In genomic region chr16:87327798-87328495, GRCh38 we compare ENCODE assay signal across 16 cellular contexts. TPM values are rescaled to one million over a fixed set of nuclear protein-coding genes. Genes with fewer than 3 reads are reported as not detected.
A peak's percentile ranks its signal among the peaks of the same experiment; 100 is the strongest.
DNase-seq lines count a peak whose midpoint lies in the region; ATAC-seq and TF ChIP-seq lines count a peak whose summit lies in the region.
"Had no signal": no experiment of that assay in that cellular context is flagged by ENCODE, and none has a peak within 500 bp of the region (broad histone marks: within the 10 kb centered on the region; RNA-seq: fewer than 3 reads in every experiment).

No MANE protein-coding gene starts in this region.

- peaks cover 10% of the 10 kb centered on the region for H3K36me3 Mint-ChIP-seq in chondrocyte (ENCODE audit: low read depth)

- 83 to 90% methylated on average over 19 of the region's 19 CpGs for WGBS in aorta, 2 donors

- intact Hi-C loops in Right ventricle myocardium inferior (cut with DNase I) (no loop called here), cardiac septum (cut with DNase I) (loop anchor here (10.0 kb wide), 1 partner anchor 247 kb away; no protein-coding TSS in a partner anchor), lower lobe of right lung (cut with DNase I) (no loop called here), aorta (cut with DNase I) (no loop called here)

- no peak overlapping the region for H3K4me3 Mint-ChIP-seq in chondrocyte (ENCODE audit: unreplicated experiment)
- H3K4me3 Mint-ChIP-seq: CD8-positive, alpha-beta memory T cell had no signal

- ATAC-seq in Right ventricle myocardium inferior (no peak), lower lobe of right lung (no peak), aorta (ENCODE audit: low FRiP score) (no peak)

- TF ChIP-seq CTCF in chondrocyte (IDR thresholded peaks at IDR 0.05) (no peak), lower lobe of right lung (IDR thresholded peaks at IDR 0.05) (no peak)

- DNase-seq in Right ventricle myocardium inferior (ENCODE audit: missing footprints) (peak; percentile 60), cardiac septum (ENCODE audit: low spot score) (no peak), chondrocyte (ENCODE audit: low spot score) (peak; percentile 55), lower lobe of right lung (peak; percentile 34), aorta (peak; percentile 42 to 54), NCI-H1436 (lab: John Stamatoyannopoulos, UW) (no peak), COR-L47 (lab: John Stamatoyannopoulos, UW) (no peak), NCI-H446 treated with DMSO at 0.1 percent for 48 hours (lab: John Stamatoyannopoulos, UW) (no peak)
- DNase-seq: DND-41, H7, NCI-H1105, NCI-H1694 treated with DMSO at 0.1 percent for 48 hours, NCI-H345, NCI-H526 treated with DMSO at 0.1 percent for 48 hours had no signal

- H3K9me3 ChIP-seq in lower lobe of right lung (no peaks in the 10 kb centered on the region), aorta (ENCODE audit: control insufficient read depth, low read length) (no peaks in the 10 kb centered on the region)
- H3K9me3 ChIP-seq: BLaER1 had no signal

- no peaks in the 10 kb centered on the region for H3K27me3 ChIP-seq in lower lobe of right lung (ENCODE audit: low read depth)
- no peaks in the 10 kb centered on the region for H3K27me3 ChIP-seq in aorta (ENCODE audit: control insufficient read depth in 1 of 2, insufficient read depth in 2 of 2, low read length in 1 of 2)
- H3K27me3 ChIP-seq: BLaER1 had no signal

- H3K27me3 Mint-ChIP-seq in chondrocyte (ENCODE audit: low read depth) = no peaks in the 10 kb centered on the region
- H3K27me3 Mint-ChIP-seq: CD8-positive, alpha-beta memory T cell had no signal

- peaks cover 8% of the 10 kb centered on the region for H3K4me1 Mint-ChIP-seq in chondrocyte (ENCODE audit: low read depth)

- H3K36me3 ChIP-seq in lower lobe of right lung (peaks cover 41% of the 10 kb centered on the region), aorta (ENCODE audit: control insufficient read depth in 1 of 2, insufficient read depth in 2 of 2, low read length in 1 of 2) (no peaks in the 10 kb centered on the region)

- H3K27ac ChIP-seq in lower lobe of right lung = no peak overlapping the region
- no peak overlapping the region for H3K27ac ChIP-seq in aorta (ENCODE audit: low read depth in 1 of 2, low read length in 2 of 2)
- H3K27ac ChIP-seq: BLaER1 had no signal

- no peaks in the 10 kb centered on the region for H3K9me3 Mint-ChIP-seq in chondrocyte (ENCODE audit: low read depth)
- H3K9me3 Mint-ChIP-seq: CD8-positive, alpha-beta memory T cell had no signal

- H3K27ac Mint-ChIP-seq in chondrocyte (ENCODE audit: unreplicated experiment) = no peak overlapping the region

- H3K4me1 ChIP-seq in lower lobe of right lung (peaks cover 10% of the 10 kb centered on the region), aorta (ENCODE audit: control insufficient read depth in 1 of 2, insufficient read depth in 2 of 2, low read length in 2 of 2) (no peaks in the 10 kb centered on the region)

- H3K4me3 ChIP-seq in lower lobe of right lung = no peak overlapping the region
- H3K4me3 ChIP-seq in aorta (ENCODE audit: low read length in 2 of 2) = no peak overlapping the region
- H3K4me3 ChIP-seq: BLaER1 had no signal

RNA-seq across cellular contexts. Expression of gene C16orf95, which starts 10.8 kb away (rescaled TPM):
- total RNA-seq in Right ventricle myocardium inferior (4.2 TPM), cardiac septum (3.2 TPM), chondrocyte (6.9 to 8.8 TPM (median 7.2 TPM) in 3 replicates), lower lobe of right lung (3.0 TPM), aorta (1 to 10 TPM; 2.2 to 3.5 TPM)
- 1 to 10 TPM; 5.0 to 6.6 TPM for polyA plus RNA-seq in aorta

RNA-seq across cellular contexts. Expression of gene FBXO31, which starts 55.6 kb away (rescaled TPM):
- total RNA-seq in Right ventricle myocardium inferior = 70.2 TPM
- total RNA-seq in cardiac septum = 73.9 TPM
- total RNA-seq in chondrocyte = 30.3 to 37.2 TPM (median 30.6 TPM) in 3 replicates
- 26.2 TPM for total RNA-seq in lower lobe of right lung
- 10 to 100 TPM; 53.2 to 57.9 TPM for total RNA-seq in aorta
- polyA plus RNA-seq in aorta = 10 to 100 TPM in 1 of 2 donors, 1 to 10 TPM in 1; 6.0 to 28.9 TPM

Comparison
In these comparisons a context has a peak if more than half of its experiments do, and no peak if none do; other contexts are left out.
1. DNase-seq: peak in Right ventricle myocardium inferior (single experiment), chondrocyte (single experiment), lower lobe of right lung (single experiment) and aorta (2 of 2); none in cardiac septum (single experiment), NCI-H1436 (single experiment), COR-L47 (single experiment) and NCI-H446 treated with DMSO at 0.1 percent for 48 hours (single experiment).